Comparison of ENCODE assay signal across 8 cellular contexts in genomic region chr2:23385748-23386421, GRCh38. TPM values are rescaled to one million over a fixed set of nuclear protein-coding genes. Genes with fewer than 3 reads are reported as not detected.
DNase-seq lines count a peak whose midpoint lies in the region; ATAC-seq, FAIRE-seq and TF ChIP-seq lines count a peak whose summit lies in the region.

No MANE protein-coding gene starts in this region.

- peak overlapping the region; percentile 66 to 91 (median 84) for H3K4me3 Mint-ChIP-seq in naive B cell

- ATAC-seq in HG02852 (IDR thresholded peaks at IDR 0.05; ENCODE audit: unreplicated experiment): peak; percentile 25
- peak; percentile 12 to 13 for ATAC-seq in naive B cell (ENCODE audit: low read depth in 2 of 2)

- no peaks in the 10 kb centered on the region for H3K9me3 ChIP-seq in endothelial cell of umbilical vein (replicated peaks; ENCODE audit: control insufficient read depth, insufficient read depth, low read length)

- H3K27me3 Mint-ChIP-seq in naive B cell: peaks cover 55 to 72% (median 67%) of the 10 kb centered on the region in 3 donors

- H3K36me3 ChIP-seq in endothelial cell of umbilical vein (ENCODE audit: control insufficient read depth in 2 of 2, extremely low read depth in 1 of 2, insufficient read depth in 2 of 2, low read length in 2 of 2): no peaks in the 10 kb centered on the region

- peaks cover 23% of the 10 kb centered on the region for H3K4me1 ChIP-seq in endothelial cell of umbilical vein (ENCODE audit: control insufficient read depth, extremely low read depth, insufficient read depth, low read length)

- no peak for TF ChIP-seq POLR2A in GM12892 (IDR thresholded peaks at IDR 0.05; ENCODE audit: low read depth, low read length)
- no peak for TF ChIP-seq POLR2A in endothelial cell of umbilical vein (IDR thresholded peaks at IDR 0.05; ENCODE audit: low read depth, low read length)

- peaks cover 0 to 8% of the 10 kb centered on the region in 2 experiments for H3K27me3 ChIP-seq in endothelial cell of umbilical vein (ENCODE audit: control insufficient read depth in 2 of 2, insufficient read depth in 2 of 2, low read length in 2 of 2)

- no peak overlapping the region for H3K27ac ChIP-seq in endothelial cell of umbilical vein (ENCODE audit: insufficient read depth, low read depth, low read length)

- H3K4me1 Mint-ChIP-seq in naive B cell: peaks cover 16 to 30% (median 18%) of the 10 kb centered on the region in 3 donors

- H3K36me3 Mint-ChIP-seq in naive B cell: peaks cover 0 to 8% of the 10 kb centered on the region in 2 donors

- DNase-seq in ACHN: peak; percentile 33
- DNase-seq in GM12892 (ENCODE audit: insufficient read length): peak; percentile 42
- peak; percentile 30 for DNase-seq in RKO (ENCODE audit: low spot score)
- peak; percentile 27 for DNase-seq in endothelial cell of umbilical vein (ENCODE audit: low read depth, low spot score)
- no peak for DNase-seq in naive B cell
- DNase-seq in RPMI8226: no peak
- DNase-seq in islet precursor cell: no peak

- BruUV-seq in endothelial cell of umbilical vein (replicated peaks; lab: Mats Ljungman, UMichigan): no TSS peak

- peak overlapping the region; percentile 99 for H3K4me2 ChIP-seq in endothelial cell of umbilical vein (ENCODE audit: insufficient read depth, low read length)

- peak overlapping the region; percentile 61 to 91 (median 80) for H3K4me3 ChIP-seq in endothelial cell of umbilical vein (replicated peaks in 1 of 3; ENCODE audit: insufficient read depth in 1 of 3, low read depth in 1 of 3, low read length in 3 of 3)

- peaks cover 3% of the 10 kb centered on the region for H3K79me2 ChIP-seq in endothelial cell of umbilical vein (ENCODE audit: control insufficient read depth, insufficient read depth, low read length)

- H4K20me1 ChIP-seq in endothelial cell of umbilical vein (replicated peaks; ENCODE audit: control insufficient read depth, extremely low read depth, insufficient read depth, low read length): no peaks in the 10 kb centered on the region

- H3K9me1 ChIP-seq in endothelial cell of umbilical vein (replicated peaks; ENCODE audit: control insufficient read depth, extremely low read depth, insufficient read depth, low read length): no peaks in the 10 kb centered on the region

- dilution Hi-C loops in endothelial cell of umbilical vein (cut with MboI; ENCODE audit: extremely low pct_ligation_motif_present, low sequenced_read_pairs): no loop called here

- no peak for TF ChIP-seq CTCF in endothelial cell of umbilical vein (IDR thresholded peaks at IDR 0.05; ENCODE audit: extremely low read depth in 1 of 2, insufficient read depth in 1 of 2, low read depth in 1 of 2, low read length in 2 of 2)

- POLR2A ChIA-PET in endothelial cell of umbilical vein (lab: Charles Lee): no interaction called here

- H3K9me3 Mint-ChIP-seq in naive B cell: peaks cover 0 to 5% (median 0%) of the 10 kb centered on the region in 7 donors

- H3K9ac ChIP-seq in endothelial cell of umbilical vein (replicated peaks; ENCODE audit: extremely low read depth, insufficient read depth, low read length): peak overlapping the region; percentile 36

- H2AFZ ChIP-seq in endothelial cell of umbilical vein (ENCODE audit: low read depth, low read length): peak overlapping the region; percentile 95

- CTCF ChIA-PET in endothelial cell of umbilical vein (lab: Charles Lee): interaction anchor here (0.8 to 2.0 kb wide), 7 partner anchors 10 to 252 kb away, joined by 3 to 8 read pairs (median 3); no protein-coding TSS in a partner anchor

- intact Hi-C loops in endothelial cell of umbilical vein (cut with micrococcal nuclease): loop anchor here (1.0 to 10.0 kb wide), 2 partner anchors 18 to 369 kb away; no protein-coding TSS in a partner anchor

- in situ Hi-C loops in ACHN (cut with HindIII; ENCODE audit: low pct_ligation_motif_present, low pct_unique_long_range_greater_than_20kb, low sequenced_read_pairs): no loop called here

- H3K27ac Mint-ChIP-seq in naive B cell: no peak overlapping the region

- FAIRE-seq in GM12892 (lab: Jason Lieb, UNC) (no peak), endothelial cell of umbilical vein (lab: Jason Lieb, UNC) (no peak)

TF ChIP-seq in endothelial cell of umbilical vein, 7 proteins besides CTCF, POLR2A, EP300 and RAD21:
- TF ChIP-seq POLR2AphosphoS5 (IDR thresholded peaks at IDR 0.05; ENCODE audit: insufficient read depth, low read depth, low read length) (peak; percentile 4), JUN (IDR thresholded peaks at IDR 0.05; ENCODE audit: borderline replicate concordance, insufficient read depth, insufficient read length, low read depth) (no peak), MAX (IDR thresholded peaks at IDR 0.05; ENCODE audit: insufficient read depth, insufficient read length) (no peak)

RNA-seq across cellular contexts. Expression of gene KLHL29, which starts 0.9 kb away (rescaled TPM):
- polyA plus RNA-seq in GM12892 (2012; ENCODE audit: missing spikeins): 2.7 TPM
- total RNA-seq in endothelial cell of umbilical vein: 10.6 and 12.7 TPM in 2 replicates
- polyA plus RNA-seq in endothelial cell of umbilical vein (4.6 and 5.6 TPM in 2 replicates), naive B cell (ENCODE audit: low read depth in 6 of 6) (under 1 TPM in 4 of 6 donors, not detected in 2; 0.08 to 0.50 (median 0.28) TPM)
- polyA plus RNA-seq in endothelial cell of umbilical vein (2011; cell fraction: cytosol; rRNA removed): 3.3 and 4.1 TPM in 2 replicates
- polyA plus RNA-seq in endothelial cell of umbilical vein (2011; cell fraction: nucleus; rRNA removed): 29.9 and 32.3 TPM in 2 replicates
- 9.3 and 12.0 TPM in 2 replicates for polyA plus RNA-seq in endothelial cell of umbilical vein (2012)
- polyA minus RNA-seq in endothelial cell of umbilical vein: 5.2 and 6.2 TPM in 2 replicates
- polyA minus RNA-seq in endothelial cell of umbilical vein (2011; cell fraction: cytosol; rRNA and poly(A)+ RNA removed): 2.5 TPM
- polyA minus RNA-seq in endothelial cell of umbilical vein (2011; cell fraction: nucleus; rRNA and poly(A)+ RNA removed): 11.8 and 15.2 TPM in 2 replicates

Comparison
In these comparisons a context has a peak if more than half of its experiments do, and no peak if none do; other contexts are left out.
1. DNase-seq: peak in ACHN (single experiment), GM12892 (single experiment), RKO (single experiment) and endothelial cell of umbilical vein (single experiment); none in naive B cell (single experiment), RPMI8226 (single experiment) and islet precursor cell (single experiment).